In genomic region chr17:55356440-55357328, GRCh38 we compare ENCODE assay signal across 1 cellular context.
TF ChIP-seq lines count a peak whose summit lies in the region.

No MANE protein-coding gene starts in this region.

TF ChIP-seq in HepG2, 621 proteins besides CTCF, POLR2A, EP300 and RAD21 (continued from another document and continues in another):
- TF ChIP-seq, protein P1, sequence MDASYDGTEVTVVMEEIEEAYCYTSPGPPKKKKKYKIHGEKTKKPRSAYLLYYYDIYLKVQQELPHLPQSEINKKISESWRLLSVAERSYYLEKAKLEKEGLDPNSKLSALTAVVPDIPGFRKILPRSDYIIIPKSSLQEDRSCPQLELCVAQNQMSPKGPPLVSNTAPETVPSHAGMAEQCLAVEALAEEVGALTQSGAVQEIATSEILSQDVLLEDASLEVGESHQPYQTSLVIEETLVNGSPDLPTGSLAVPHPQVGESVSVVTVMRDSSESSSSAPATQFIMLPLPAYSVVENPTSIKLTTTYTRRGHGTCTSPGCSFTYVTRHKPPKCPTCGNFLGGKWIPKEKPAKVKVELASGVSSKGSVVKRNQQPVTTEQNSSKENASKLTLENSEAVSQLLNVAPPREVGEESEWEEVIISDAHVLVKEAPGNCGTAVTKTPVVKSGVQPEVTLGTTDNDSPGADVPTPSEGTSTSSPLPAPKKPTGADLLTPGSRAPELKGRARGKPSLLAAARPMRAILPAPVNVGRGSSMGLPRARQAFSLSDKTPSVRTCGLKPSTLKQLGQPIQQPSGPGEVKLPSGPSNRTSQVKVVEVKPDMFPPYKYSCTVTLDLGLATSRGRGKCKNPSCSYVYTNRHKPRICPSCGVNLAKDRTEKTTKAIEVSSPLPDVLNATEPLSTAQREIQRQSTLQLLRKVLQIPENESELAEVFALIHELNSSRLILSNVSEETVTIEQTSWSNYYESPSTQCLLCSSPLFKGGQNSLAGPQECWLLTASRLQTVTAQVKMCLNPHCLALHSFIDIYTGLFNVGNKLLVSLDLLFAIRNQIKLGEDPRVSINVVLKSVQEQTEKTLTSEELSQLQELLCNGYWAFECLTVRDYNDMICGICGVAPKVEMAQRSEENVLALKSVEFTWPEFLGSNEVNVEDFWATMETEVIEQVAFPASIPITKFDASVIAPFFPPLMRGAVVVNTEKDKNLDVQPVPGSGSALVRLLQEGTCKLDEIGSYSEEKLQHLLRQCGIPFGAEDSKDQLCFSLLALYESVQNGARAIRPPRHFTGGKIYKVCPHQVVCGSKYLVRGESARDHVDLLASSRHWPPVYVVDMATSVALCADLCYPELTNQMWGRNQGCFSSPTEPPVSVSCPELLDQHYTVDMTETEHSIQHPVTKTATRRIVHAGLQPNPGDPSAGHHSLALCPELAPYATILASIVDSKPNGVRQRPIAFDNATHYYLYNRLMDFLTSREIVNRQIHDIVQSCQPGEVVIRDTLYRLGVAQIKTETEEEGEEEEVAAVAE (CRISPR knock-in tag; IDR thresholded peaks at IDR 0.05; ENCODE audit: borderline replicate concordance) = 0 out of 2 replicates have a peak, but pooled peaks have one; percentile 6
- TF ChIP-seq, protein P2, sequence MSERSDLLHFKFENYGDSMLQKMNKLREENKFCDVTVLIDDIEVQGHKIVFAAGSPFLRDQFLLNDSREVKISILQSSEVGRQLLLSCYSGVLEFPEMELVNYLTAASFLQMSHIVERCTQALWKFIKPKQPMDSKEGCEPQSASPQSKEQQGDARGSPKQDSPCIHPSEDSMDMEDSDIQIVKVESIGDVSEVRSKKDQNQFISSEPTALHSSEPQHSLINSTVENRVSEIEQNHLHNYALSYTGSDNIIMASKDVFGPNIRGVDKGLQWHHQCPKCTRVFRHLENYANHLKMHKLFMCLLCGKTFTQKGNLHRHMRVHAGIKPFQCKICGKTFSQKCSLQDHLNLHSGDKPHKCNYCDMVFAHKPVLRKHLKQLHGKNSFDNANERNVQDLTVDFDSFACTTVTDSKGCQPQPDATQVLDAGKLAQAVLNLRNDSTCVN (CRISPR knock-in tag; IDR thresholded peaks at IDR 0.05; ENCODE audit: borderline replicate concordance) = no peak
- no peak for TF ChIP-seq ETS1 (CRISPR knock-in tag; IDR thresholded peaks at IDR 0.05)
- no peak for TF ChIP-seq NR1H2 (CRISPR knock-in tag; IDR thresholded peaks at IDR 0.05; ENCODE audit: borderline replicate concordance, low read depth)
- peak; percentile 43; the same call in 1 of the 2 replicates for TF ChIP-seq ZSCAN25 (CRISPR knock-in tag; IDR thresholded peaks at IDR 0.05)
- TF ChIP-seq, protein P3, sequence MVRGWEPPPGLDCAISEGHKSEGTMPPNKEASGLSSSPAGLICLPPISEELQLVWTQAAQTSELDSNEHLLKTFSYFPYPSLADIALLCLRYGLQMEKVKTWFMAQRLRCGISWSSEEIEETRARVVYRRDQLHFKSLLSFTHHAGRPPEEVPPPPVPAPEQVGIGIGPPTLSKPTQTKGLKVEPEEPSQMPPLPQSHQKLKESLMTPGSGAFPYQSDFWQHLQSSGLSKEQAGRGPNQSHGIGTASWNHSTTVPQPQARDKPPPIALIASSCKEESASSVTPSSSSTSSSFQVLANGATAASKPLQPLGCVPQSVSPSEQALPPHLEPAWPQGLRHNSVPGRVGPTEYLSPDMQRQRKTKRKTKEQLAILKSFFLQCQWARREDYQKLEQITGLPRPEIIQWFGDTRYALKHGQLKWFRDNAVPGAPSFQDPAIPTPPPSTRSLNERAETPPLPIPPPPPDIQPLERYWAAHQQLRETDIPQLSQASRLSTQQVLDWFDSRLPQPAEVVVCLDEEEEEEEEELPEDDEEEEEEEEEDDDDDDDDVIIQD (CRISPR knock-in tag; IDR thresholded peaks at IDR 0.05; ENCODE audit: low read depth) = peak; percentile 81
- no peak for TF ChIP-seq ZNF484 (CRISPR knock-in tag; IDR thresholded peaks at IDR 0.05; ENCODE audit: borderline replicate concordance, low read depth)
- no peak for TF ChIP-seq ZNF256 (CRISPR knock-in tag; conservative IDR thresholded peaks at IDR 0.05)
- TF ChIP-seq ZNF562 (CRISPR knock-in tag; IDR thresholded peaks at IDR 0.05; ENCODE audit: borderline replicate concordance) = no peak
- no peak for TF ChIP-seq TMF1 (CRISPR knock-in tag; IDR thresholded peaks at IDR 0.05; ENCODE audit: low read depth)
- no peak for TF ChIP-seq ZNF766 (CRISPR knock-in tag; IDR thresholded peaks at IDR 0.05; ENCODE audit: borderline replicate concordance)
- peak; percentile 61 for TF ChIP-seq TEAD3 (CRISPR knock-in tag; optimal IDR thresholded peaks at IDR 0.05; ENCODE audit: borderline replicate concordance)
- no peak for TF ChIP-seq NFE2L2 (IDR thresholded peaks at IDR 0.05; ENCODE audit: low read length)
- TF ChIP-seq ZNF558 (CRISPR knock-in tag; IDR thresholded peaks at IDR 0.05; ENCODE audit: borderline replicate concordance) = no peak
- TF ChIP-seq ZNF891 (CRISPR knock-in tag; IDR thresholded peaks at IDR 0.05) = no peak
- no peak for TF ChIP-seq ZNF121 (CRISPR knock-in tag; IDR thresholded peaks at IDR 0.05)
- no peak for TF ChIP-seq GTF2F1 (IDR thresholded peaks at IDR 0.05; ENCODE audit: low read length)
- TF ChIP-seq ZBTB20 (CRISPR knock-in tag; IDR thresholded peaks at IDR 0.05; ENCODE audit: borderline replicate concordance, low read depth) = no peak
- no peak for TF ChIP-seq MAFF (IDR thresholded peaks at IDR 0.05; ENCODE audit: low read depth, low read length)
- TF ChIP-seq, protein P4, sequence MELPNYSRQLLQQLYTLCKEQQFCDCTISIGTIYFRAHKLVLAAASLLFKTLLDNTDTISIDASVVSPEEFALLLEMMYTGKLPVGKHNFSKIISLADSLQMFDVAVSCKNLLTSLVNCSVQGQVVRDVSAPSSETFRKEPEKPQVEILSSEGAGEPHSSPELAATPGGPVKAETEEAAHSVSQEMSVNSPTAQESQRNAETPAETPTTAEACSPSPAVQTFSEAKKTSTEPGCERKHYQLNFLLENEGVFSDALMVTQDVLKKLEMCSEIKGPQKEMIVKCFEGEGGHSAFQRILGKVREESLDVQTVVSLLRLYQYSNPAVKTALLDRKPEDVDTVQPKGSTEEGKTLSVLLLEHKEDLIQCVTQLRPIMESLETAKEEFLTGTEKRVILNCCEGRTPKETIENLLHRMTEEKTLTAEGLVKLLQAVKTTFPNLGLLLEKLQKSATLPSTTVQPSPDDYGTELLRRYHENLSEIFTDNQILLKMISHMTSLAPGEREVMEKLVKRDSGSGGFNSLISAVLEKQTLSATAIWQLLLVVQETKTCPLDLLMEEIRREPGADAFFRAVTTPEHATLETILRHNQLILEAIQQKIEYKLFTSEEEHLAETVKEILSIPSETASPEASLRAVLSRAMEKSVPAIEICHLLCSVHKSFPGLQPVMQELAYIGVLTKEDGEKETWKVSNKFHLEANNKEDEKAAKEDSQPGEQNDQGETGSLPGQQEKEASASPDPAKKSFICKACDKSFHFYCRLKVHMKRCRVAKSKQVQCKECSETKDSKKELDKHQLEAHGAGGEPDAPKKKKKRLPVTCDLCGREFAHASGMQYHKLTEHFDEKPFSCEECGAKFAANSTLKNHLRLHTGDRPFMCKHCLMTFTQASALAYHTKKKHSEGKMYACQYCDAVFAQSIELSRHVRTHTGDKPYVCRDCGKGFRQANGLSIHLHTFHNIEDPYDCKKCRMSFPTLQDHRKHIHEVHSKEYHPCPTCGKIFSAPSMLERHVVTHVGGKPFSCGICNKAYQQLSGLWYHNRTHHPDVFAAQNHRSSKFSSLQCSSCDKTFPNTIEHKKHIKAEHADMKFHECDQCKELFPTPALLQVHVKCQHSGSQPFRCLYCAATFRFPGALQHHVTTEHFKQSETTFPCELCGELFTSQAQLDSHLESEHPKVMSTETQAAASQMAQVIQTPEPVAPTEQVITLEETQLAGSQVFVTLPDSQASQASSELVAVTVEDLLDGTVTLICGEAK (IDR thresholded peaks at IDR 0.05) = no peak
- TF ChIP-seq, protein P4 (CRISPR knock-in tag; IDR thresholded peaks at IDR 0.05) = no peak
- no peak for TF ChIP-seq ZFY (CRISPR knock-in tag; IDR thresholded peaks at IDR 0.05)
- TF ChIP-seq PITX1 (CRISPR knock-in tag; IDR thresholded peaks at IDR 0.05) = no peak
- TF ChIP-seq ZNF792 (CRISPR knock-in tag; IDR thresholded peaks at IDR 0.05) = 0 out of 2 replicates have a peak, but pooled peaks have one; percentile 58
- no peak for TF ChIP-seq REXO4 (CRISPR knock-in tag; IDR thresholded peaks at IDR 0.05; ENCODE audit: borderline replicate concordance)
- TF ChIP-seq STAG1 (CRISPR knock-in tag; IDR thresholded peaks at IDR 0.05) = peak; percentile 96
- no peak for TF ChIP-seq TEAD2 (CRISPR knock-in tag; IDR thresholded peaks at IDR 0.05)
- no peak for TF ChIP-seq PHF5A (CRISPR knock-in tag; IDR thresholded peaks at IDR 0.05; ENCODE audit: low read depth, unreplicated experiment)
- no peak for TF ChIP-seq SMARCC2 (IDR thresholded peaks at IDR 0.05)
- TF ChIP-seq HNF4A (CRISPR knock-in tag; IDR thresholded peaks at IDR 0.05) = no peak
- no peak for TF ChIP-seq TSC22D2 (CRISPR knock-in tag; IDR thresholded peaks at IDR 0.05; ENCODE audit: borderline replicate concordance)
- no peak for TF ChIP-seq HNRNPUL1 (IDR thresholded peaks at IDR 0.05; ENCODE audit: low read depth, low read length)
- TF ChIP-seq ZNF264 (CRISPR knock-in tag; IDR thresholded peaks at IDR 0.05) = no peak
- no peak for TF ChIP-seq ISX (CRISPR knock-in tag; conservative IDR thresholded peaks at IDR 0.05)
- TF ChIP-seq MBD4 (IDR thresholded peaks at IDR 0.05; ENCODE audit: borderline replicate concordance, low read length) = no peak
- TF ChIP-seq, protein P5, sequence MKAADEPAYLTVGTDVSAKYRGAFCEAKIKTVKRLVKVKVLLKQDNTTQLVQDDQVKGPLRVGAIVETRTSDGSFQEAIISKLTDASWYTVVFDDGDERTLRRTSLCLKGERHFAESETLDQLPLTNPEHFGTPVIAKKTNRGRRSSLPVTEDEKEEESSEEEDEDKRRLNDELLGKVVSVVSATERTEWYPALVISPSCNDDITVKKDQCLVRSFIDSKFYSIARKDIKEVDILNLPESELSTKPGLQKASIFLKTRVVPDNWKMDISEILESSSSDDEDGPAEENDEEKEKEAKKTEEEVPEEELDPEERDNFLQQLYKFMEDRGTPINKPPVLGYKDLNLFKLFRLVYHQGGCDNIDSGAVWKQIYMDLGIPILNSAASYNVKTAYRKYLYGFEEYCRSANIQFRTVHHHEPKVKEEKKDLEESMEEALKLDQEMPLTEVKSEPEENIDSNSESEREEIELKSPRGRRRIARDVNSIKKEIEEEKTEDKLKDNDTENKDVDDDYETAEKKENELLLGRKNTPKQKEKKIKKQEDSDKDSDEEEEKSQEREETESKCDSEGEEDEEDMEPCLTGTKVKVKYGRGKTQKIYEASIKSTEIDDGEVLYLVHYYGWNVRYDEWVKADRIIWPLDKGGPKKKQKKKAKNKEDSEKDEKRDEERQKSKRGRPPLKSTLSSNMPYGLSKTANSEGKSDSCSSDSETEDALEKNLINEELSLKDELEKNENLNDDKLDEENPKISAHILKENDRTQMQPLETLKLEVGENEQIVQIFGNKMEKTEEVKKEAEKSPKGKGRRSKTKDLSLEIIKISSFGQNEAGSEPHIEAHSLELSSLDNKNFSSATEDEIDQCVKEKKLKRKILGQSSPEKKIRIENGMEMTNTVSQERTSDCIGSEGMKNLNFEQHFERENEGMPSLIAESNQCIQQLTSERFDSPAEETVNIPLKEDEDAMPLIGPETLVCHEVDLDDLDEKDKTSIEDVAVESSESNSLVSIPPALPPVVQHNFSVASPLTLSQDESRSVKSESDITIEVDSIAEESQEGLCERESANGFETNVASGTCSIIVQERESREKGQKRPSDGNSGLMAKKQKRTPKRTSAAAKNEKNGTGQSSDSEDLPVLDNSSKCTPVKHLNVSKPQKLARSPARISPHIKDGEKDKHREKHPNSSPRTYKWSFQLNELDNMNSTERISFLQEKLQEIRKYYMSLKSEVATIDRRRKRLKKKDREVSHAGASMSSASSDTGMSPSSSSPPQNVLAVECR (CRISPR knock-in tag; IDR thresholded peaks at IDR 0.05; ENCODE audit: borderline replicate concordance) = no peak; the same call in 1 of the 2 replicates
- TF ChIP-seq AGO1 (IDR thresholded peaks at IDR 0.05; ENCODE audit: low read depth, low read length, poor library complexity, severe bottlenecking) = no peak
- no peak for TF ChIP-seq RBM22 (optimal IDR thresholded peaks at IDR 0.05; ENCODE audit: low read length)
- TF ChIP-seq POGZ (CRISPR knock-in tag; IDR thresholded peaks at IDR 0.05) = 0 out of 2 replicates have a peak, but pooled peaks have one; percentile 22
- TF ChIP-seq ZSCAN22 (CRISPR knock-in tag; IDR thresholded peaks at IDR 0.05) = no peak
- peak; percentile 49; the same call in 1 of the 2 replicates for TF ChIP-seq PPARG (CRISPR knock-in tag; conservative IDR thresholded peaks at IDR 0.05)
- TF ChIP-seq, protein P6, sequence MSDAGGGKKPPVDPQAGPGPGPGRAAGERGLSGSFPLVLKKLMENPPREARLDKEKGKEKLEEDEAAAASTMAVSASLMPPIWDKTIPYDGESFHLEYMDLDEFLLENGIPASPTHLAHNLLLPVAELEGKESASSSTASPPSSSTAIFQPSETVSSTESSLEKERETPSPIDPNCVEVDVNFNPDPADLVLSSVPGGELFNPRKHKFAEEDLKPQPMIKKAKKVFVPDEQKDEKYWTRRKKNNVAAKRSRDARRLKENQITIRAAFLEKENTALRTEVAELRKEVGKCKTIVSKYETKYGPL (CRISPR knock-in tag; IDR thresholded peaks at IDR 0.05) = no peak
